1 cellular context compared by ENCODE assay signal in genomic region chr14:103086771-103087342, GRCh38.
TF ChIP-seq lines count a peak whose summit lies in the region.

No MANE protein-coding gene starts in this region.

TF ChIP-seq in HepG2, 621 proteins besides CTCF, POLR2A, EP300 and RAD21:
- TF ChIP-seq GMEB1 (CRISPR knock-in tag; IDR thresholded peaks at IDR 0.05; ENCODE audit: borderline replicate concordance) (peak; percentile 32; the same call in 1 of the 2 replicates), MEF2D (CRISPR knock-in tag; IDR thresholded peaks at IDR 0.05) (peak; percentile 22; the same call in 1 of the 2 replicates), ZNF18 (CRISPR knock-in tag; IDR thresholded peaks at IDR 0.05; ENCODE audit: insufficient replicate concordance) (peak; percentile 28), ZBTB1 (CRISPR knock-in tag; IDR thresholded peaks at IDR 0.05; ENCODE audit: borderline replicate concordance) (no peak)
